18 cellular contexts compared by ENCODE assay signal in the genomic region with DNA sequence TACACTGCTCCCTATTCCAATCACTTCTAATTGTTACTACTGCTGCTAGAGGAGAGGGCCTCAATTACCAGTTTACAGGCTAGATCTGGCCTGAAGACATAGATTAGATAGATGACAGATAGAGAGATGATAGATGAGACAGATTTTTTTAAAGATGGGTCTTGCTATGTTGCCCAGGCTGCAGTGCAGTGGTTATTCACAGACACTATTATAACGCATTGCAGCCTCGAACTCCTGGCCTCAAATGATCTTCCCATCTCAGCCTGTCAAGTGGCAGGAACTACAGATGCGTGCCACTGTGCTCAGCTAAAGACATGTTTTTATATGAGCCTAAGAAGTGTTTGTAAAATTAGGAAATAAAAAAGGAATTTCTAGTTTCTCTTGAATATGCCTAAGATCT. TPM values are rescaled to one million over a fixed set of nuclear protein-coding genes. Genes with fewer than 3 reads are reported as not detected.
DNase-seq lines count a peak whose midpoint lies in the region; ATAC-seq and TF ChIP-seq lines count a peak whose summit lies in the region.
"Had no signal": no experiment of that assay in that cellular context is flagged by ENCODE, and none has a peak within 500 bp of the region (broad histone marks: within the 10 kb centered on the region; RNA-seq: fewer than 3 reads in every experiment).

No MANE protein-coding gene starts in this region.

- H3K36me3 ChIP-seq in DOHH2 (ENCODE audit: control insufficient read depth, low read length) (peaks cover 38% of the 10 kb centered on the region), SJCRH30 (0 out of 2 replicates have a peak, but pooled peaks cover 2% of the 10 kb centered on the region), tibial nerve (peaks cover 0 to 34% (median 0%) of the 10 kb centered on the region in 3 donors)
- H3K36me3 ChIP-seq: HAP-1 had no signal

- no peaks in the 10 kb centered on the region for H3K9me3 Mint-ChIP-seq in activated naive CD8-positive, alpha-beta T cell (ENCODE audit: low read depth)
- no peaks in the 10 kb centered on the region for H3K9me3 Mint-ChIP-seq in activated naive CD8-positive, alpha-beta T cell treated with anti-CD3 and anti-CD28 coated beads, Interleukin-2, amount 50 U/mL, for 24 hours
- no peaks in the 10 kb centered on the region for H3K9me3 Mint-ChIP-seq in activated T-helper 2 cell treated with anti-CD3 and anti-CD28 coated beads, Interferon-gamma antibody, Interleukin-2, Interleukin-4, amounts not matched to agents 10 μg/mL and 5 μg/mL and 100 μg/mL, durations not matched to agents 14 hours and 24 hours and 36 hours
- no peaks in the 10 kb centered on the region for H3K9me3 Mint-ChIP-seq in neural crest cell

- peak overlapping the region; percentile 0; the same call in 1 of the 2 replicates for H3K4me2 ChIP-seq in DOHH2 (ENCODE audit: low read length)

- H3K9me3 ChIP-seq in DOHH2 (ENCODE audit: control insufficient read depth, insufficient read depth, low read length), result no peaks in the 10 kb centered on the region
- H3K9me3 ChIP-seq in SJCRH30 (replicated peaks), result no peaks in the 10 kb centered on the region
- no peaks in the 10 kb centered on the region for H3K9me3 ChIP-seq in tibial nerve
- H3K9me3 ChIP-seq in right cardiac atrium (ENCODE audit: control insufficient read depth, low read length), result no peaks in the 10 kb centered on the region
- H3K9me3 ChIP-seq: HAP-1 had no signal

- no peak for TF ChIP-seq POLR2A in tibial nerve (IDR thresholded peaks at IDR 0.05)

- H3K9me2 ChIP-seq in DOHH2 (replicated peaks; ENCODE audit: control insufficient read depth, low read length), result no peaks in the 10 kb centered on the region

- H3K4me1 ChIP-seq in DOHH2 (ENCODE audit: control insufficient read depth, low read length) (peaks cover 25% of the 10 kb centered on the region), SJCRH30 (peaks cover 3% of the 10 kb centered on the region; the same call in 1 of the 2 replicates), tibial nerve (peaks cover 3 to 90% (median 36%) of the 10 kb centered on the region in 4 donors), right cardiac atrium (ENCODE audit: control insufficient read depth, insufficient read depth, low read length) (peaks cover 6% of the 10 kb centered on the region)
- H3K4me1 ChIP-seq: HAP-1 had no signal

- no peak for TF ChIP-seq EP300 in tibial nerve (IDR thresholded peaks at IDR 0.05)

- H3K27ac ChIP-seq in DOHH2 (ENCODE audit: low read depth, low read length) (no peak overlapping the region), SJCRH30 (no peak overlapping the region), tibial nerve (no peak overlapping the region), right cardiac atrium (ENCODE audit: low read length) (no peak overlapping the region)

- peaks cover 72% of the 10 kb centered on the region for H3K4me1 Mint-ChIP-seq in activated naive CD8-positive, alpha-beta T cell (ENCODE audit: low read depth)
- peaks cover 69% of the 10 kb centered on the region for H3K4me1 Mint-ChIP-seq in activated naive CD8-positive, alpha-beta T cell treated with anti-CD3 and anti-CD28 coated beads, Interleukin-2, amount 50 U/mL, for 24 hours
- H3K4me1 Mint-ChIP-seq in activated T-helper 2 cell treated with anti-CD3 and anti-CD28 coated beads, Interferon-gamma antibody, Interleukin-2, Interleukin-4, amounts not matched to agents 10 μg/mL and 5 μg/mL and 100 μg/mL, durations not matched to agents 14 hours and 24 hours and 36 hours (ENCODE audit: low read depth), result peaks cover 42% of the 10 kb centered on the region
- H3K4me1 Mint-ChIP-seq in neural crest cell, result peaks cover 34% of the 10 kb centered on the region

- H3K4me3 Mint-ChIP-seq in activated naive CD8-positive, alpha-beta T cell, result peak overlapping the region; percentile 64
- no peak overlapping the region for H3K4me3 Mint-ChIP-seq in activated naive CD8-positive, alpha-beta T cell treated with anti-CD3 and anti-CD28 coated beads, Interleukin-2, amount 50 U/mL, for 24 hours
- peak overlapping the region; percentile 19 for H3K4me3 Mint-ChIP-seq in activated T-helper 2 cell treated with anti-CD3 and anti-CD28 coated beads, Interferon-gamma antibody, Interleukin-2, Interleukin-4, amounts not matched to agents 10 μg/mL and 5 μg/mL and 100 μg/mL, durations not matched to agents 14 hours and 24 hours and 36 hours (ENCODE audit: low read depth)
- peak overlapping the region; percentile 0 for H3K4me3 Mint-ChIP-seq in neural crest cell

- H3K4me3 ChIP-seq in DOHH2 (ENCODE audit: low read length), result no peak overlapping the region
- H3K4me3 ChIP-seq in SJCRH30, result no peak overlapping the region
- H3K4me3 ChIP-seq in tibial nerve, result no peak overlapping the region
- H3K4me3 ChIP-seq in right cardiac atrium (ENCODE audit: low read length), result no peak overlapping the region
- H3K4me3 ChIP-seq: HAP-1 had no signal

- H3K27me3 Mint-ChIP-seq in activated naive CD8-positive, alpha-beta T cell, result no peaks in the 10 kb centered on the region
- H3K27me3 Mint-ChIP-seq in activated naive CD8-positive, alpha-beta T cell treated with anti-CD3 and anti-CD28 coated beads, Interleukin-2, amount 50 U/mL, for 24 hours, result no peaks in the 10 kb centered on the region
- H3K27me3 Mint-ChIP-seq in activated T-helper 2 cell treated with anti-CD3 and anti-CD28 coated beads, Interferon-gamma antibody, Interleukin-2, Interleukin-4, amounts not matched to agents 10 μg/mL and 5 μg/mL and 100 μg/mL, durations not matched to agents 14 hours and 24 hours and 36 hours (ENCODE audit: low read depth), result no peaks in the 10 kb centered on the region
- no peaks in the 10 kb centered on the region for H3K27me3 Mint-ChIP-seq in neural crest cell (ENCODE audit: low read depth)

- intact Hi-C loops in activated T-helper 2 cell treated with anti-CD3 and anti-CD28 coated beads, Interferon-gamma antibody, Interleukin-2, Interleukin-4, amounts not matched to agents 10 μg/mL and 5 μg/mL and 100 μg/mL, durations not matched to agents 14 hours and 24 hours and 36 hours (cut with micrococcal nuclease), result no loop called here
- intact Hi-C loops in right cardiac atrium (cut with DNase I), result no loop called here

- peaks cover 85% of the 10 kb centered on the region for H3K79me2 ChIP-seq in DOHH2 (ENCODE audit: control insufficient read depth, low read length)

- H3K36me3 Mint-ChIP-seq in activated naive CD8-positive, alpha-beta T cell, result peaks cover 17% of the 10 kb centered on the region
- peaks cover 45% of the 10 kb centered on the region for H3K36me3 Mint-ChIP-seq in activated naive CD8-positive, alpha-beta T cell treated with anti-CD3 and anti-CD28 coated beads, Interleukin-2, amount 50 U/mL, for 24 hours (ENCODE audit: low read depth)
- peaks cover 47% of the 10 kb centered on the region for H3K36me3 Mint-ChIP-seq in activated T-helper 2 cell treated with anti-CD3 and anti-CD28 coated beads, Interferon-gamma antibody, Interleukin-2, Interleukin-4, amounts not matched to agents 10 μg/mL and 5 μg/mL and 100 μg/mL, durations not matched to agents 14 hours and 24 hours and 36 hours (ENCODE audit: low read depth)
- peaks cover 4% of the 10 kb centered on the region for H3K36me3 Mint-ChIP-seq in neural crest cell (ENCODE audit: low read depth)

- peaks cover 11% of the 10 kb centered on the region; the same call in 1 of the 2 replicates for H4K20me1 ChIP-seq in DOHH2 (ENCODE audit: control insufficient read depth, insufficient read depth, low read depth, low read length)

- ATAC-seq in activated naive CD8-positive, alpha-beta T cell treated with anti-CD3 and anti-CD28 coated beads, Interleukin-2, amount 50 U/mL, for 24 hours, result no peak
- no peak for ATAC-seq in right cardiac atrium

- no peak for TF ChIP-seq CTCF in DOHH2 (IDR thresholded peaks at IDR 0.05; ENCODE audit: low read depth, low read length, poor library complexity, severe bottlenecking)
- TF ChIP-seq CTCF in neural crest cell (conservative IDR thresholded peaks at IDR 0.05), result no peak
- no peak for TF ChIP-seq CTCF in tibial nerve (IDR thresholded peaks at IDR 0.05)

- WGBS in tibial nerve, 2 donors, result 95 to 97% methylated on average over 3 of the region's 3 CpGs
- WGBS in right cardiac atrium, result 97% methylated on average over 3 of the region's 3 CpGs

- H3K27me3 ChIP-seq in DOHH2 (ENCODE audit: control insufficient read depth, low read length) (no peaks in the 10 kb centered on the region), SJCRH30 (no peaks in the 10 kb centered on the region), tibial nerve (no peaks in the 10 kb centered on the region), right cardiac atrium (ENCODE audit: control insufficient read depth, insufficient read depth) (no peaks in the 10 kb centered on the region)

- H3K27ac Mint-ChIP-seq in activated naive CD8-positive, alpha-beta T cell, result no peak overlapping the region
- H3K27ac Mint-ChIP-seq in activated naive CD8-positive, alpha-beta T cell treated with anti-CD3 and anti-CD28 coated beads, Interleukin-2, amount 50 U/mL, for 24 hours, result no peak overlapping the region
- peak overlapping the region; percentile 10 for H3K27ac Mint-ChIP-seq in activated T-helper 2 cell treated with anti-CD3 and anti-CD28 coated beads, Interferon-gamma antibody, Interleukin-2, Interleukin-4, amounts not matched to agents 10 μg/mL and 5 μg/mL and 100 μg/mL, durations not matched to agents 14 hours and 24 hours and 36 hours
- H3K27ac Mint-ChIP-seq in neural crest cell (ENCODE audit: unreplicated experiment), result no peak overlapping the region

- H3F3A ChIP-seq in DOHH2 (ENCODE audit: control insufficient read depth, insufficient read depth), result 0 out of 2 replicates have a peak, but pooled peaks cover 3% of the 10 kb centered on the region

- DNase-seq in activated naive CD8-positive, alpha-beta T cell treated with anti-CD3 and anti-CD28 coated beads, Interleukin-2, amount 50 U/mL, for 24 hours, result no peak
- no peak for DNase-seq in activated T-helper 2 cell treated with anti-CD3 and anti-CD28 coated beads, Interferon-gamma antibody, Interleukin-2, Interleukin-4, amounts not matched to agents 10 μg/mL and 5 μg/mL and 100 μg/mL, durations not matched to agents 14 hours and 24 hours and 36 hours (ENCODE audit: low spot score)
- DNase-seq in neural crest cell (ENCODE audit: low read depth, low spot score) (no peak), SJCRH30 (no peak), tibial nerve (ENCODE audit: low spot score in 2 of 2) (no peak), right cardiac atrium (no peak)
- DNase-seq: DMS 273 treated with DMSO at 0.1 percent for 48 hours; EL; IMR-90; NCI-H1092; NCI-H1694; NCI-H345; NCI-H526 treated with DMSO at 0.1 percent for 48 hours; NK-92 treated with Interleukin-12 subunit alpha and Interleukin-12 subunit beta, amount 100 ng/mL, for 24 hours; OCI-M1 had no signal

RNA-seq across cellular contexts. Expression of a gene that starts 6.2 kb away (rescaled TPM):
- 30.2 and 33.6 TPM in 2 replicates for total RNA-seq in activated T-helper 2 cell treated with anti-CD3 and anti-CD28 coated beads, Interferon-gamma antibody, Interleukin-2, Interleukin-4, amounts not matched to agents 10 μg/mL and 5 μg/mL and 100 μg/mL, durations not matched to agents 14 hours and 24 hours and 36 hours
- total RNA-seq in neural crest cell, result 17.7 and 18.8 TPM in 2 replicates
- total RNA-seq in SJCRH30 (2014; rRNA removed; shearing (Covaris generic)), result 15.8 and 18.6 TPM in 2 replicates
- 10 to 100 TPM; 26.4 to 30.6 (median 29.6) TPM for total RNA-seq in tibial nerve
- total RNA-seq in right cardiac atrium, result 10 to 100 TPM; 21.6 to 34.0 (median 26.8) TPM
- 10.0 TPM for polyA plus RNA-seq in right cardiac atrium

RNA-seq across cellular contexts. Expression of a gene that starts 22.5 kb away (rescaled TPM):
- 135 and 136 TPM in 2 replicates for total RNA-seq in activated T-helper 2 cell treated with anti-CD3 and anti-CD28 coated beads, Interferon-gamma antibody, Interleukin-2, Interleukin-4, amounts not matched to agents 10 μg/mL and 5 μg/mL and 100 μg/mL, durations not matched to agents 14 hours and 24 hours and 36 hours
- total RNA-seq in neural crest cell (129 and 131 TPM in 2 replicates), tibial nerve (10 to 100 TPM; 21.8 to 42.2 (median 32.8) TPM), right cardiac atrium (10 to 100 TPM; 34.2 to 38.3 (median 36.3) TPM)
- total RNA-seq in SJCRH30 (2014; rRNA removed; shearing (Covaris generic)), result 107 and 119 TPM in 2 replicates
- polyA plus RNA-seq in right cardiac atrium, result 17.2 TPM

RNA-seq across cellular contexts. Expression of a gene that starts 41.9 kb away (rescaled TPM):
- total RNA-seq in activated T-helper 2 cell treated with anti-CD3 and anti-CD28 coated beads, Interferon-gamma antibody, Interleukin-2, Interleukin-4, amounts not matched to agents 10 μg/mL and 5 μg/mL and 100 μg/mL, durations not matched to agents 14 hours and 24 hours and 36 hours, result 1.7 and 2.1 TPM in 2 replicates
- total RNA-seq in neural crest cell (4.2 and 4.4 TPM in 2 replicates), tibial nerve (1 to 10 TPM; 1.4 to 5.9 (median 3.4) TPM), right cardiac atrium (10 to 100 TPM in 1 of 4 donors, 1 to 10 TPM in 3; 6.1 to 11.0 (median 8.2) TPM)
- total RNA-seq in SJCRH30 (2014; rRNA removed; shearing (Covaris generic)), result 1.7 and 2.8 TPM in 2 replicates
- 6.0 TPM for polyA plus RNA-seq in right cardiac atrium
